ENCODE assay signal across 36 cellular contexts in the genomic region with DNA sequence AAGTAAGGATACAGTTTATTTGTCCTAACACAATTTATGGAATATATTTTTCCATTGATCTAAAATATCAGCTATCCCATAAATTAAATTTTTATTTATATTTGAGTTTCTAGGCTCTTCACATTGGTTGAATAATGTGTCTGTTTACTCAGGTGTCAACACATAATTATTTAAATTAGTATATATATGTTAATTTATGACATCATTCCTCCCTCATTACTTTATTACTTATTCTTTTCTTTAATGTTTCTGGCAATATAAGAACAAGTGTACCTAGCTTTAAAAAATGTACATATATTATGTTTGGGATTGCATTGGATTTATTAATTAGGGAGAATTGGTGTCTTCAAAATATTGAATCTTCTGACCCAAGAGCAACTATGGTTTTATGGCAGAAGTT. TPM values are rescaled to one million over a fixed set of nuclear protein-coding genes. Genes with fewer than 3 reads are reported as not detected.
"Had no signal": no experiment of that assay in that cellular context is flagged by ENCODE, and none has a peak within 500 bp of the region (broad histone marks: within the 10 kb centered on the region; RNA-seq: fewer than 3 reads in every experiment).

No MANE protein-coding gene starts in this region.

- H3K4me3 Mint-ChIP-seq: activated B cell treated with CpG ODN at 0.5 μM for 24 hours; activated CD4-positive, alpha-beta memory T cell treated with anti-CD3 and anti-CD28 coated beads for 36 hours; activated CD4-positive, alpha-beta T cell treated with anti-CD3 and anti-CD28 coated beads, Interleukin-2, amount 10 ng/mL, durations not matched to agents 24 days and 14 days; activated CD8-positive, alpha-beta memory T cell treated with anti-CD3 and anti-CD28 coated beads, Interleukin-2, amount 10 ng/mL, durations not matched to agents 7 days and 5 days; activated CD8-positive, alpha-beta T cell treated with anti-CD3 and anti-CD28 coated beads, Interleukin-2, amount 10 ng/mL, durations not matched to agents 7 days and 5 days; activated naive CD4-positive, alpha-beta T cell treated with anti-CD3 and anti-CD28 coated beads, Interleukin-2, amount 10 ng/mL, durations not matched to agents 7 days and 5 days; activated naive CD4-positive, alpha-beta T cell treated with anti-CD3 and anti-CD28 coated beads, Interleukin-2, amount 50 U/mL, for 24 hours; activated naive CD8-positive, alpha-beta T cell; activated naive CD8-positive, alpha-beta T cell treated with anti-CD3 and anti-CD28 coated beads, Interleukin-2, amount 10 ng/mL, durations not matched to agents 7 days and 5 days; activated naive CD8-positive, alpha-beta T cell treated with anti-CD3 and anti-CD28 coated beads, Interleukin-2, amount 50 U/mL, for 24 hours; activated T-cell treated with anti-CD3 and anti-CD28 coated beads, Interleukin-2, amount 50 U/mL, for 24 hours; brain; T-helper 1 cell treated with Interleukin-12 subunit alpha and Interleukin-12 subunit beta and Interleukin-4 antibody, amounts not matched to agents 30 μg/mL and 1 μg/mL, for 36 hours; T-helper 2 cell treated with Interferon-gamma antibody and Interleukin-4, amounts not matched to agents 5 μg/mL and 100 μg/mL, for 36 hours had no signal

- H3K27ac Mint-ChIP-seq: activated B cell treated with CpG ODN at 0.5 μM for 24 hours; activated CD4-positive, alpha-beta memory T cell treated with anti-CD3 and anti-CD28 coated beads for 36 hours; activated CD4-positive, alpha-beta T cell treated with anti-CD3 and anti-CD28 coated beads, Interleukin-2, amount 10 ng/mL, durations not matched to agents 24 days and 14 days; activated CD8-positive, alpha-beta memory T cell treated with anti-CD3 and anti-CD28 coated beads, Interleukin-2, amount 10 ng/mL, durations not matched to agents 7 days and 5 days; activated CD8-positive, alpha-beta T cell treated with anti-CD3 and anti-CD28 coated beads, Interleukin-2, amount 10 ng/mL, durations not matched to agents 7 days and 5 days; activated naive CD4-positive, alpha-beta T cell treated with anti-CD3 and anti-CD28 coated beads, Interleukin-2, amount 10 ng/mL, durations not matched to agents 7 days and 5 days; activated naive CD4-positive, alpha-beta T cell treated with anti-CD3 and anti-CD28 coated beads, Interleukin-2, amount 50 U/mL, for 24 hours; activated naive CD8-positive, alpha-beta T cell; activated naive CD8-positive, alpha-beta T cell treated with anti-CD3 and anti-CD28 coated beads, Interleukin-2, amount 10 ng/mL, durations not matched to agents 7 days and 5 days; activated naive CD8-positive, alpha-beta T cell treated with anti-CD3 and anti-CD28 coated beads, Interleukin-2, amount 50 U/mL, for 24 hours; activated T-cell treated with anti-CD3 and anti-CD28 coated beads, Interleukin-2, amount 50 U/mL, for 24 hours; activated T-helper 2 cell treated with anti-CD3 and anti-CD28 coated beads, Interferon-gamma antibody, Interleukin-2, Interleukin-4, amounts not matched to agents 10 μg/mL and 5 μg/mL and 100 μg/mL, durations not matched to agents 14 hours and 24 hours and 36 hours; brain; T-helper 1 cell treated with Interleukin-12 subunit alpha and Interleukin-12 subunit beta and Interleukin-4 antibody, amounts not matched to agents 30 μg/mL and 1 μg/mL, for 36 hours; T-helper 2 cell treated with Interferon-gamma antibody and Interleukin-4, amounts not matched to agents 5 μg/mL and 100 μg/mL, for 36 hours had no signal

- H3K4me1 Mint-ChIP-seq: activated CD8-positive, alpha-beta memory T cell treated with anti-CD3 and anti-CD28 coated beads, Interleukin-2, amount 10 ng/mL, durations not matched to agents 7 days and 5 days; activated naive CD4-positive, alpha-beta T cell treated with anti-CD3 and anti-CD28 coated beads, Interleukin-2, amount 10 ng/mL, durations not matched to agents 7 days and 5 days; activated naive CD4-positive, alpha-beta T cell treated with anti-CD3 and anti-CD28 coated beads, Interleukin-2, amount 50 U/mL, for 24 hours had no signal

- FAIRE-seq: TTC549 had no signal

- H3K4me1 ChIP-seq: breast epithelium had no signal

- H3K4me3 ChIP-seq: ascending aorta, breast epithelium had no signal

- H3K36me3 Mint-ChIP-seq: activated CD8-positive, alpha-beta memory T cell treated with anti-CD3 and anti-CD28 coated beads, Interleukin-2, amount 10 ng/mL, durations not matched to agents 7 days and 5 days; activated naive CD4-positive, alpha-beta T cell treated with anti-CD3 and anti-CD28 coated beads, Interleukin-2, amount 10 ng/mL, durations not matched to agents 7 days and 5 days; activated naive CD8-positive, alpha-beta T cell treated with anti-CD3 and anti-CD28 coated beads, Interleukin-2, amount 10 ng/mL, durations not matched to agents 7 days and 5 days; brain had no signal

- H3K36me3 ChIP-seq: ascending aorta, breast epithelium had no signal

- DNase-seq: activated B cell treated with CpG ODN at 0.5 μM for 24 hours; activated CD4-positive, alpha-beta memory T cell treated with anti-CD3 and anti-CD28 coated beads for 36 hours; activated CD4-positive, alpha-beta T cell treated with anti-CD3 and anti-CD28 coated beads for 4 hours; activated CD4-positive, alpha-beta T cell treated with anti-CD3 and anti-CD28 coated beads, Interleukin-2, amount 10 ng/mL, durations not matched to agents 24 days and 14 days; activated CD4-positive, alpha-beta T cell treated with anti-CD3 and anti-CD28 coated beads, Interleukin-2, amount 50 U/mL, for 1 hour; activated CD4-positive, alpha-beta T cell treated with anti-CD3 and anti-CD28 coated beads, Interleukin-2, amount 50 U/mL, for 4 hours; activated CD4-positive, CD25-positive, alpha-beta regulatory T cell treated with anti-CD3 and anti-CD28 coated beads, Interleukin-2, amount 50 U/mL, for 72 hours; activated CD8-positive, alpha-beta memory T cell treated with anti-CD3 and anti-CD28 coated beads for 24 hours; activated CD8-positive, alpha-beta memory T cell treated with anti-CD3 and anti-CD28 coated beads, Interleukin-2, amount 10 ng/mL, durations not matched to agents 7 days and 5 days; activated CD8-positive, alpha-beta memory T cell treated with anti-CD3 and anti-CD28 coated beads, Interleukin-2, amount 50 U/mL, for 48 hours; activated CD8-positive, alpha-beta T cell treated with anti-CD3 and anti-CD28 coated beads, Interleukin-2, amount 10 ng/mL, durations not matched to agents 7 days and 5 days; activated effector memory CD4-positive, alpha-beta T cell treated with Interleukin-2 at 50 U/mL for 16 hours; activated gamma-delta T cell; activated naive CD4-positive, alpha-beta T cell treated with anti-CD3 and anti-CD28 coated beads, Interleukin-2, amount 10 ng/mL, durations not matched to agents 7 days and 5 days; activated naive CD4-positive, alpha-beta T cell treated with Interleukin-2 at 50 U/mL for 16 hours; activated naive CD8-positive, alpha-beta T cell treated with anti-CD3 and anti-CD28 coated beads, Interleukin-2, amount 10 ng/mL, durations not matched to agents 7 days and 5 days; activated naive CD8-positive, alpha-beta T cell treated with anti-CD3 and anti-CD28 coated beads, Interleukin-2, amount 50 U/mL, for 24 hours; activated T-cell treated with anti-CD3 and anti-CD28 coated beads, Interleukin-2, amount 50 U/mL, for 24 hours; activated T-cell treated with anti-CD3 and anti-CD28 coated beads, Interleukin-2, amount 50 U/mL, for 48 hours; amygdala; anterior cingulate cortex; central memory CD4-positive, alpha-beta T cell; T-helper 1 cell; T-helper 2 cell; T-helper 9 cell had no signal

- H3K27ac ChIP-seq: ascending aorta, breast epithelium, VCaP had no signal

RNA-seq across cellular contexts. Expression of a gene that starts 31.2 kb away (rescaled TPM):
- total RNA-seq: activated B cell treated with CpG ODN at 0.5 μM for 24 hours; activated CD4-positive, alpha-beta memory T cell treated with anti-CD3 and anti-CD28 coated beads for 36 hours; activated CD4-positive, alpha-beta T cell treated with anti-CD3 and anti-CD28 coated beads, Interleukin-2, amount 10 ng/mL, durations not matched to agents 24 days and 14 days; activated CD8-positive, alpha-beta memory T cell treated with anti-CD3 and anti-CD28 coated beads, Interleukin-2, amount 10 ng/mL, durations not matched to agents 7 days and 5 days; activated CD8-positive, alpha-beta T cell treated with anti-CD3 and anti-CD28 coated beads, Interleukin-2, amount 10 ng/mL, durations not matched to agents 7 days and 5 days; activated naive CD8-positive, alpha-beta T cell treated with anti-CD3 and anti-CD28 coated beads, Interleukin-2, amount 10 ng/mL, durations not matched to agents 7 days and 5 days; activated T-helper 2 cell treated with anti-CD3 and anti-CD28 coated beads, Interferon-gamma antibody, Interleukin-2, Interleukin-4, amounts not matched to agents 10 μg/mL and 5 μg/mL and 100 μg/mL, durations not matched to agents 14 hours and 24 hours and 36 hours; cerebellum had no signal
